Comparison of ENCODE assay signal across 1 cellular context in the genomic region with DNA sequence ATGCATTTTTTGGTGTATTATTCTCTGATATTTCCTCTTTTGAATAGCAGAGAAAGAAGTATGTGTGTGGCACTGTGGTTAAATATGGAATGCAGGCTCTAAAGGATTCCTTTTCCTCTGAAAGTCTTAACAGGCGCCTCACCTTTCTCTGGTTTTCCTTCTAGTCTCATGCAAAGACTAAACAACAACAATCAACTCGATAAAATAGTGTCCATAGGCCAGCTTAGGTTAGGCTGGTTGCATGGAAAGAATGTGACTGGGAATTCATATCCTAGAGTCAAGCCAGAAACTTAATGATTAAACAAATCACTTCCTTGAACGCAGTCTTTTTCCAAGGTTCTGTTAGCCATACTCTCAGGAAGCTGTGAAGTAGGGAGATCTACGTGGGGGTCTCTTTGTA.
TF ChIP-seq lines count a peak whose summit lies in the region.

No MANE protein-coding gene starts in this region.

TF ChIP-seq in GM23338, 12 proteins besides CTCF, POLR2A, EP300 and RAD21 (continued from another document):
- TF ChIP-seq ZNF462 (CRISPR knock-in tag; IDR thresholded peaks at IDR 0.05), result no peak
- TF ChIP-seq, protein P1, sequence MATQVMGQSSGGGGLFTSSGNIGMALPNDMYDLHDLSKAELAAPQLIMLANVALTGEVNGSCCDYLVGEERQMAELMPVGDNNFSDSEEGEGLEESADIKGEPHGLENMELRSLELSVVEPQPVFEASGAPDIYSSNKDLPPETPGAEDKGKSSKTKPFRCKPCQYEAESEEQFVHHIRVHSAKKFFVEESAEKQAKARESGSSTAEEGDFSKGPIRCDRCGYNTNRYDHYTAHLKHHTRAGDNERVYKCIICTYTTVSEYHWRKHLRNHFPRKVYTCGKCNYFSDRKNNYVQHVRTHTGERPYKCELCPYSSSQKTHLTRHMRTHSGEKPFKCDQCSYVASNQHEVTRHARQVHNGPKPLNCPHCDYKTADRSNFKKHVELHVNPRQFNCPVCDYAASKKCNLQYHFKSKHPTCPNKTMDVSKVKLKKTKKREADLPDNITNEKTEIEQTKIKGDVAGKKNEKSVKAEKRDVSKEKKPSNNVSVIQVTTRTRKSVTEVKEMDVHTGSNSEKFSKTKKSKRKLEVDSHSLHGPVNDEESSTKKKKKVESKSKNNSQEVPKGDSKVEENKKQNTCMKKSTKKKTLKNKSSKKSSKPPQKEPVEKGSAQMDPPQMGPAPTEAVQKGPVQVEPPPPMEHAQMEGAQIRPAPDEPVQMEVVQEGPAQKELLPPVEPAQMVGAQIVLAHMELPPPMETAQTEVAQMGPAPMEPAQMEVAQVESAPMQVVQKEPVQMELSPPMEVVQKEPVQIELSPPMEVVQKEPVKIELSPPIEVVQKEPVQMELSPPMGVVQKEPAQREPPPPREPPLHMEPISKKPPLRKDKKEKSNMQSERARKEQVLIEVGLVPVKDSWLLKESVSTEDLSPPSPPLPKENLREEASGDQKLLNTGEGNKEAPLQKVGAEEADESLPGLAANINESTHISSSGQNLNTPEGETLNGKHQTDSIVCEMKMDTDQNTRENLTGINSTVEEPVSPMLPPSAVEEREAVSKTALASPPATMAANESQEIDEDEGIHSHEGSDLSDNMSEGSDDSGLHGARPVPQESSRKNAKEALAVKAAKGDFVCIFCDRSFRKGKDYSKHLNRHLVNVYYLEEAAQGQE (IDR thresholded peaks at IDR 0.05; ENCODE audit: unreplicated experiment), result no peak
- TF ChIP-seq CREB1 (CRISPR knock-in tag; IDR thresholded peaks at IDR 0.05; ENCODE audit: low read depth), result no peak
- TF ChIP-seq STAT1 (IDR thresholded peaks at IDR 0.05; ENCODE audit: unreplicated experiment), result no peak
- no peak for TF ChIP-seq ZNF331 (CRISPR knock-in tag; IDR thresholded peaks at IDR 0.05; ENCODE audit: low read depth)
- no peak for TF ChIP-seq ETS1 (IDR thresholded peaks at IDR 0.05)
- TF ChIP-seq EZH2phosphoT487 (IDR thresholded peaks at IDR 0.05; ENCODE audit: unreplicated experiment), result no peak
- no peak for TF ChIP-seq EZH2 (IDR thresholded peaks at IDR 0.05; ENCODE audit: low read depth, unreplicated experiment)
TF ChIP-seq in GM23338: peak in this region for 0.
